8 cellular contexts compared by ENCODE assay signal in genomic region chr1:40862008-40862863, GRCh38.
A peak's percentile ranks its signal among the peaks of the same experiment; 100 is the strongest.
DNase-seq lines count a peak whose midpoint lies in the region; ATAC-seq and TF ChIP-seq lines count a peak whose summit lies in the region.

Gene CITED4 (minus strand): TSS chr1:40862363. CDS start chr1:40862127, 236 bp downstream.

- H3K9me3 ChIP-seq in DOHH2 (ENCODE audit: control insufficient read depth, insufficient read depth, low read length): no peaks in the 10 kb centered on the region
- no peaks in the 10 kb centered on the region for H3K9me3 ChIP-seq in RWPE2 (ENCODE audit: severe bottlenecking)
- no peaks in the 10 kb centered on the region for H3K9me3 ChIP-seq in neuron (ENCODE audit: low read length)

- H3K4me2 ChIP-seq in DOHH2 (ENCODE audit: low read length): peak within 1 kb of the TSS; percentile 55

- TF ChIP-seq CTCF in DOHH2 (IDR thresholded peaks at IDR 0.05; ENCODE audit: low read depth, low read length, poor library complexity, severe bottlenecking): no peak
- peak; percentile 87 for TF ChIP-seq CTCF in RWPE2 (IDR thresholded peaks at IDR 0.05; ENCODE audit: poor library complexity, severe bottlenecking)

- ATAC-seq in GM21825 (IDR thresholded peaks at IDR 0.05; ENCODE audit: unreplicated experiment) (peak; percentile 93), RWPE2 (ENCODE audit: low read depth) (peak; percentile 88)

- peak; percentile 86 to 90 for DNase-seq in Kasumi-1 (lab: John Stamatoyannopoulos, UW)
- DNase-seq in RWPE2 (ENCODE audit: low spot score): peak; percentile 91
- DNase-seq in activated naive CD4-positive, alpha-beta T cell (lab: John Stamatoyannopoulos, UW): peak; percentile 91 to 97 (median 94)
- DNase-seq in foreskin melanocyte: peak; percentile 62
- DNase-seq in stromal cell of bone marrow (ENCODE audit: low read depth): peak; percentile 76

- no peak within 1 kb of the TSS for H3K27ac ChIP-seq in DOHH2 (ENCODE audit: low read depth, low read length)
- H3K27ac ChIP-seq in RWPE2 (ENCODE audit: poor library complexity, severe bottlenecking): peak within 1 kb of the TSS; percentile 98

- H4K20me1 ChIP-seq in DOHH2 (ENCODE audit: control insufficient read depth, insufficient read depth, low read depth, low read length): no peaks in the 10 kb centered on the region

- no peaks in the 10 kb centered on the region for H3K4me1 ChIP-seq in DOHH2 (ENCODE audit: control insufficient read depth, low read length)
- H3K4me1 ChIP-seq in RWPE2 (ENCODE audit: insufficient read depth, poor library complexity, severe bottlenecking): peaks cover 15% of the 10 kb centered on the region
- H3K4me1 ChIP-seq in neuron (ENCODE audit: insufficient read depth, low read length): peaks cover 6% of the 10 kb centered on the region

- no peaks in the 10 kb centered on the region for H3F3A ChIP-seq in DOHH2 (ENCODE audit: control insufficient read depth, insufficient read depth)

- peak within 1 kb of the TSS; percentile 76 for H2AFZ ChIP-seq in neuron (ENCODE audit: low read depth, low read length)

- H3K27me3 ChIP-seq in DOHH2 (ENCODE audit: control insufficient read depth, low read length) (peaks cover 16% of the 10 kb centered on the region; the same call in 1 of the 2 replicates), RWPE2 (ENCODE audit: insufficient read depth, poor library complexity, severe bottlenecking) (no peaks in the 10 kb centered on the region), neuron (ENCODE audit: insufficient read depth, low read length) (peaks cover 21% of the 10 kb centered on the region)

- H3K36me3 ChIP-seq in DOHH2 (ENCODE audit: control insufficient read depth, low read length) (no peaks in the 10 kb centered on the region), RWPE2 (ENCODE audit: low read depth) (no peaks in the 10 kb centered on the region), neuron (ENCODE audit: insufficient read depth, low read length) (no peaks in the 10 kb centered on the region)

- no peaks in the 10 kb centered on the region for H3K9me2 ChIP-seq in DOHH2 (replicated peaks; ENCODE audit: control insufficient read depth, low read length)

- H3K4me3 ChIP-seq in DOHH2 (ENCODE audit: low read length) (peak within 1 kb of the TSS; percentile 65), RWPE2 (ENCODE audit: severe bottlenecking) (peak within 1 kb of the TSS; percentile 85), neuron (ENCODE audit: low read length) (peak within 1 kb of the TSS; percentile 52)

- no peaks in the 10 kb centered on the region for H3K79me2 ChIP-seq in DOHH2 (ENCODE audit: control insufficient read depth, low read length)
